ENCODE assay signal across 23 cellular contexts in genomic region chr5:147956064-147956841, GRCh38. TPM values are rescaled to one million over a fixed set of nuclear protein-coding genes. Genes with fewer than 3 reads are reported as not detected.
"Had no signal": no experiment of that assay in that cellular context is flagged by ENCODE, and none has a peak within 500 bp of the region (broad histone marks: within the 10 kb centered on the region; RNA-seq: fewer than 3 reads in every experiment).

No MANE protein-coding gene starts in this region.

- DNase-seq: activated B cell treated with CpG ODN at 0.5 μM for 24 hours; activated CD4-positive, alpha-beta T cell treated with anti-CD3 and anti-CD28 coated beads, Interleukin-2, amount 10 ng/mL, durations not matched to agents 24 days and 14 days; activated CD8-positive, alpha-beta memory T cell treated with anti-CD3 and anti-CD28 coated beads, Interleukin-2, amount 50 U/mL, for 48 hours; activated CD8-positive, alpha-beta T cell treated with anti-CD3 and anti-CD28 coated beads, Interleukin-2, amount 10 ng/mL, durations not matched to agents 7 days and 5 days; activated naive CD8-positive, alpha-beta T cell treated with anti-CD3 and anti-CD28 coated beads, Interleukin-2, amount 10 ng/mL, durations not matched to agents 7 days and 5 days; anterior cingulate cortex; brain microvascular endothelial cell; cerebellar nuclear complex; head of caudate nucleus; midbrain; stimulated activated CD4-positive, alpha-beta T cell treated with anti-CD3 and anti-CD28 coated beads, Interleukin-1b, Interleukin-23, amount 100 ng/mL, for 48 hours; T-helper 2 cell; upper lobe of right lung had no signal

- H3K36me3 Mint-ChIP-seq: activated naive CD8-positive, alpha-beta T cell treated with anti-CD3 and anti-CD28 coated beads, Interleukin-2, amount 10 ng/mL, durations not matched to agents 7 days and 5 days had no signal

- H3K9me3 Mint-ChIP-seq: activated B cell treated with CpG ODN at 0.5 μM for 24 hours; activated CD4-positive, alpha-beta T cell treated with anti-CD3 and anti-CD28 coated beads, Interleukin-2, amount 10 ng/mL, durations not matched to agents 24 days and 14 days; activated naive CD8-positive, alpha-beta T cell treated with anti-CD3 and anti-CD28 coated beads, Interleukin-2, amount 10 ng/mL, durations not matched to agents 7 days and 5 days had no signal

- H3K27me3 Mint-ChIP-seq: activated B cell treated with CpG ODN at 0.5 μM for 24 hours; activated CD4-positive, alpha-beta T cell treated with anti-CD3 and anti-CD28 coated beads, Interleukin-2, amount 10 ng/mL, durations not matched to agents 24 days and 14 days had no signal

- H3K27me3 ChIP-seq: brain microvascular endothelial cell, upper lobe of right lung had no signal

- H3K4me3 ChIP-seq: lung, thoracic aorta, upper lobe of right lung had no signal

- H3K36me3 ChIP-seq: brain microvascular endothelial cell, thoracic aorta, upper lobe of right lung had no signal

- H3K4me1 Mint-ChIP-seq: activated B cell treated with CpG ODN at 0.5 μM for 24 hours; activated CD4-positive, alpha-beta T cell treated with anti-CD3 and anti-CD28 coated beads, Interleukin-2, amount 10 ng/mL, durations not matched to agents 24 days and 14 days; activated naive CD8-positive, alpha-beta T cell treated with anti-CD3 and anti-CD28 coated beads, Interleukin-2, amount 10 ng/mL, durations not matched to agents 7 days and 5 days had no signal

- H3K27ac ChIP-seq: brain microvascular endothelial cell, thoracic aorta, upper lobe of right lung had no signal

- H3K9me3 ChIP-seq: thoracic aorta, upper lobe of right lung had no signal

- H3K4me1 ChIP-seq: upper lobe of right lung had no signal

- H3K27ac Mint-ChIP-seq: activated B cell treated with CpG ODN at 0.5 μM for 24 hours; activated CD4-positive, alpha-beta T cell treated with anti-CD3 and anti-CD28 coated beads, Interleukin-2, amount 10 ng/mL, durations not matched to agents 24 days and 14 days; activated CD8-positive, alpha-beta T cell treated with anti-CD3 and anti-CD28 coated beads, Interleukin-2, amount 10 ng/mL, durations not matched to agents 7 days and 5 days; activated naive CD8-positive, alpha-beta T cell treated with anti-CD3 and anti-CD28 coated beads, Interleukin-2, amount 10 ng/mL, durations not matched to agents 7 days and 5 days had no signal

- FAIRE-seq: frontal cortex, TTC549 had no signal

- H3K4me3 Mint-ChIP-seq: activated B cell treated with CpG ODN at 0.5 μM for 24 hours; activated CD4-positive, alpha-beta T cell treated with anti-CD3 and anti-CD28 coated beads, Interleukin-2, amount 10 ng/mL, durations not matched to agents 24 days and 14 days; activated CD8-positive, alpha-beta T cell treated with anti-CD3 and anti-CD28 coated beads, Interleukin-2, amount 10 ng/mL, durations not matched to agents 7 days and 5 days; activated naive CD8-positive, alpha-beta T cell treated with anti-CD3 and anti-CD28 coated beads, Interleukin-2, amount 10 ng/mL, durations not matched to agents 7 days and 5 days had no signal

RNA-seq across cellular contexts. Expression of gene C5orf46, which starts 49.9 kb away (rescaled TPM):
- total RNA-seq: activated B cell treated with CpG ODN at 0.5 μM for 24 hours; activated CD4-positive, alpha-beta T cell treated with anti-CD3 and anti-CD28 coated beads, Interleukin-2, amount 10 ng/mL, durations not matched to agents 24 days and 14 days; activated CD8-positive, alpha-beta T cell treated with anti-CD3 and anti-CD28 coated beads, Interleukin-2, amount 10 ng/mL, durations not matched to agents 7 days and 5 days; activated naive CD8-positive, alpha-beta T cell treated with anti-CD3 and anti-CD28 coated beads, Interleukin-2, amount 10 ng/mL, durations not matched to agents 7 days and 5 days; dermis microvascular lymphatic vessel endothelial cell; frontal cortex; lung; myocyte; osteoblast; pulmonary artery endothelial cell; sciatic nerve; upper lobe of right lung had no signal
- polyA plus RNA-seq: lung, neural cell had no signal
